ENCODE assay signal across 10 cellular contexts in the genomic region with DNA sequence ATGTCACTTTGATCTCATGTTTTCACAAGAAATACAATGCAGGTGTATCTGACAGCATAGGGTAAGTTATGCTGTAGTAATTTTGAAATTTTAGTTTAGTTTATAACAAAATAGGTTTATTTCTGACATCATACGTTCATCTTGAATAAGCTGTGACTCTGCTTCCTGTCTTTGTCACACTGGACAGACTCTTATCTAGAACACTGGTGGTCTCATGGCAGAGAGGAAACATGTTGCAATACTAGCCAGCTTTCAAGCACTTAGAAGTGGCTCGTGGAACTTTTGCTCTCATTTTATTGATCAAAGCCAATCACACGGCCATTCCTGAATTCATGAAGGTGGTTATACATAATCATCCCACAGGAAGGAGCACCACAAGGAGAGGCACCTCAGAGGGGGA.
"Had no signal": no experiment of that assay in that cellular context is flagged by ENCODE, and none has a peak within 500 bp of the region (broad histone marks: within the 10 kb centered on the region; RNA-seq: fewer than 3 reads in every experiment).

No MANE protein-coding gene starts in this region.

- H3K4me3 ChIP-seq: body of pancreas, colonic mucosa, esophagus muscularis mucosa, pancreas had no signal

- H3K4me3 Mint-ChIP-seq: activated CD4-positive, alpha-beta T cell treated with anti-CD3 and anti-CD28 coated beads, Interleukin-2, amount 10 ng/mL, durations not matched to agents 24 days and 14 days; activated CD8-positive, alpha-beta T cell treated with anti-CD3 and anti-CD28 coated beads for 36 hours; activated T-cell treated with anti-CD3 and anti-CD28 coated beads, Interleukin-2, amount 50 U/mL, for 24 hours; central memory CD8-positive, alpha-beta T cell; naive thymus-derived CD8-positive, alpha-beta T cell had no signal

- H3K27ac ChIP-seq: body of pancreas, colonic mucosa, esophagus muscularis mucosa, pancreas had no signal

- H3K27me3 Mint-ChIP-seq: activated CD8-positive, alpha-beta T cell treated with anti-CD3 and anti-CD28 coated beads for 36 hours; activated T-cell treated with anti-CD3 and anti-CD28 coated beads, Interleukin-2, amount 50 U/mL, for 24 hours had no signal

- H3K27ac Mint-ChIP-seq: activated CD4-positive, alpha-beta T cell treated with anti-CD3 and anti-CD28 coated beads, Interleukin-2, amount 10 ng/mL, durations not matched to agents 24 days and 14 days; activated CD8-positive, alpha-beta T cell treated with anti-CD3 and anti-CD28 coated beads for 36 hours; activated T-cell treated with anti-CD3 and anti-CD28 coated beads, Interleukin-2, amount 50 U/mL, for 24 hours; activated T-helper 2 cell treated with anti-CD3 and anti-CD28 coated beads, Interferon-gamma antibody, Interleukin-2, Interleukin-4, amounts not matched to agents 10 μg/mL and 5 μg/mL and 100 μg/mL, durations not matched to agents 14 hours and 24 hours and 36 hours; naive thymus-derived CD8-positive, alpha-beta T cell had no signal

- H3K36me3 ChIP-seq: colonic mucosa, esophagus muscularis mucosa, pancreas had no signal

- H3K27me3 ChIP-seq: body of pancreas, colonic mucosa, esophagus muscularis mucosa, pancreas had no signal

- H3K4me1 ChIP-seq: body of pancreas, colonic mucosa, esophagus muscularis mucosa, pancreas had no signal

- H3K9me3 ChIP-seq: body of pancreas, colonic mucosa had no signal

- H3K4me1 Mint-ChIP-seq: activated CD4-positive, alpha-beta T cell treated with anti-CD3 and anti-CD28 coated beads, Interleukin-2, amount 10 ng/mL, durations not matched to agents 24 days and 14 days; central memory CD8-positive, alpha-beta T cell had no signal
